Comparison of ENCODE assay signal across 8 cellular contexts in the genomic region with DNA sequence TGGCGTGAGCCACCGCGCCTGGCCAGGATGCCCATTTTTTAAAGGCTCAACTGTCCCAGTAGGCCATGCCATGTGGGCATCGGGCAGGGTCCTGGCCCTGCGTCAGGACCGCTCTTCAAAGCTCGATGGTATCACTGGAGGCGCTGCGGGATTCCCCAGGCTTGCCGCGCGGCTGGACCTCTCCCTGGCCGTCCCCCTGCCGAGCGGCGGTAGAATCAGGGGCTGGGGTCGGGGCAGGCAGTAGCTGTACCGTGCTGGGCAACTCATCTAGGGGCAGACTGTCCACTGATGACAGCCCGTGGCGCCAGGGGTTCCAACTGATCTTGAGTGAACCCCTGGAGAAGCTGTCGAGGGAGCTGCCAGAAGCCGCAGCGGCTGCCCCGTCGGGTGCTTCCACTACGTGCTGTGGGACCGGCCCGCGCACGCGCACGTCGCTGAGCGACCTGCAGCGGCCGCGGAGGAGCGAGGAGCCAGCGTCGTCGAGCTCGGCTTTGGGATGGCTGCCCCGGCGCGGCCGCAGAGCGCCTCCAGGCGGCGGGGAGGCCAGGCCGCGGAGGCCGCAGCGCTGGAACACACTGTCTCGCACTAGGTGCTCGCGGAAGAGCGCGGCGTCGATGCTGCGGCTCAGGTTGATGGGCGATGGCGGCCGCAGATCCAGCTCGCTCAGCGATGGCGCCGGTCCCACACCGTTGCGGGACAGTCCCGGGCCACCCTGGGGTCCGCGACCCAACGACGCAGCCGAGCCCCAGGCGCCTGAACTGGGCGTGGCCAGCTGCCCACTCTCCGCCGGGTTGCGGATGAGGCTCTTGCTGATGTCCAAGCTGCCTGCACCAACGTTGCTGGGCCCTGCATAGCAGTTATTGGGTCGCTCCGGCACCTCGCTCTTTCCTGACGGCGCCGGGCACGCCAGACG. TPM values are rescaled to one million over a fixed set of nuclear protein-coding genes. Genes with fewer than 3 reads are reported as not detected.
DNase-seq lines count a peak whose midpoint lies in the region; ATAC-seq and TF ChIP-seq lines count a peak whose summit lies in the region.

No MANE protein-coding gene starts in this region.

- CTCF ChIA-PET in activated CD8-positive, alpha-beta memory T cell treated with anti-CD3 and anti-CD28 coated beads, Interleukin-2, amount 10 ng/mL, durations not matched to agents 7 days and 5 days (lab: Charles Lee), result interaction anchor here (0.5 to 2.9 kb wide), 16 partner anchors 12 to 374 kb away, joined by 3 to 38 read pairs (median 4); a partner anchor contains a TSS

- H3K9me3 Mint-ChIP-seq in activated CD8-positive, alpha-beta memory T cell treated with anti-CD3 and anti-CD28 coated beads, Interleukin-2, amount 10 ng/mL, durations not matched to agents 7 days and 5 days (ENCODE audit: low read depth), result no peaks in the 10 kb centered on the region

- peak; percentile 86 for DNase-seq in AG10803 (ENCODE audit: low read depth)
- peak; percentile 92 for DNase-seq in HCEC 1CT
- DNase-seq in NCI-H526 (lab: John Stamatoyannopoulos, UW), result peak; percentile 64 to 95
- peak; percentile 82 for DNase-seq in activated CD8-positive, alpha-beta memory T cell treated with anti-CD3 and anti-CD28 coated beads, Interleukin-2, amount 10 ng/mL, durations not matched to agents 7 days and 5 days
- peak; percentile 67 to 77 (median 68) for DNase-seq in effector memory CD4-positive, alpha-beta T cell
- DNase-seq in lung microvascular endothelial cell (ENCODE audit: low read depth in 2 of 2), result peak; percentile 95 to 97
- DNase-seq in stimulated activated CD4-positive, alpha-beta T cell treated with anti-CD3 and anti-CD28 coated beads, Interleukin-4, amount 100 ng/mL, for 48 hours (ENCODE audit: low read depth in 2 of 2), result peak; percentile 62 to 75

- H3K4me3 ChIP-seq in AG10803 (ENCODE audit: low read length), result peak overlapping the region; percentile 71
- H3K4me3 ChIP-seq in effector memory CD4-positive, alpha-beta T cell (ENCODE audit: insufficient read depth, low read depth, low read length, poor library complexity, severe bottlenecking), result peak overlapping the region; percentile 45

- H3K36me3 Mint-ChIP-seq in activated CD8-positive, alpha-beta memory T cell treated with anti-CD3 and anti-CD28 coated beads, Interleukin-2, amount 10 ng/mL, durations not matched to agents 7 days and 5 days, result peaks cover 2% of the 10 kb centered on the region

- H3K36me3 ChIP-seq in effector memory CD4-positive, alpha-beta T cell (ENCODE audit: control insufficient read depth, insufficient read depth, low read length), result no peaks in the 10 kb centered on the region

- peak; percentile 88 for ATAC-seq in activated CD8-positive, alpha-beta memory T cell treated with anti-CD3 and anti-CD28 coated beads, Interleukin-2, amount 10 ng/mL, durations not matched to agents 7 days and 5 days
- ATAC-seq in HG03039 (IDR thresholded peaks at IDR 0.05; ENCODE audit: unreplicated experiment), result no peak

- H3K4me3 Mint-ChIP-seq in activated CD8-positive, alpha-beta memory T cell treated with anti-CD3 and anti-CD28 coated beads, Interleukin-2, amount 10 ng/mL, durations not matched to agents 7 days and 5 days, result peak overlapping the region; percentile 70

- H3K9me3 ChIP-seq in effector memory CD4-positive, alpha-beta T cell (ENCODE audit: control insufficient read depth, low read length), result no peaks in the 10 kb centered on the region

- H3K27ac Mint-ChIP-seq in activated CD8-positive, alpha-beta memory T cell treated with anti-CD3 and anti-CD28 coated beads, Interleukin-2, amount 10 ng/mL, durations not matched to agents 7 days and 5 days, result peak overlapping the region; percentile 56

- no peaks in the 10 kb centered on the region for H3K27me3 Mint-ChIP-seq in activated CD8-positive, alpha-beta memory T cell treated with anti-CD3 and anti-CD28 coated beads, Interleukin-2, amount 10 ng/mL, durations not matched to agents 7 days and 5 days

- TF ChIP-seq CTCF in AG10803 (conservative IDR thresholded peaks at IDR 0.05; ENCODE audit: low read length), result peak; percentile 44

- H3K27ac ChIP-seq in effector memory CD4-positive, alpha-beta T cell (ENCODE audit: insufficient read depth, low read length, poor library complexity, severe bottlenecking), result peak overlapping the region; percentile 58

- no peaks in the 10 kb centered on the region for H3K27me3 ChIP-seq in effector memory CD4-positive, alpha-beta T cell (replicated peaks; ENCODE audit: control insufficient read depth, insufficient read depth, low read length, poor library complexity, severe bottlenecking)

- H3K4me1 Mint-ChIP-seq in activated CD8-positive, alpha-beta memory T cell treated with anti-CD3 and anti-CD28 coated beads, Interleukin-2, amount 10 ng/mL, durations not matched to agents 7 days and 5 days, result peaks cover 9% of the 10 kb centered on the region

- peaks cover 7% of the 10 kb centered on the region for H3K4me1 ChIP-seq in effector memory CD4-positive, alpha-beta T cell (ENCODE audit: control insufficient read depth, insufficient read depth, low read length, poor library complexity, severe bottlenecking)

RNA-seq across cellular contexts. Expression of a gene that starts 5.8 kb away (rescaled TPM):
- total RNA-seq in activated CD8-positive, alpha-beta memory T cell treated with anti-CD3 and anti-CD28 coated beads, Interleukin-2, amount 10 ng/mL, durations not matched to agents 7 days and 5 days, result 1 to 10 TPM; 3.5 to 6.4 TPM
- total RNA-seq in lung microvascular endothelial cell, result 0.44 and 0.60 TPM in 2 replicates

RNA-seq across cellular contexts. Expression of a gene that starts 12.7 kb away (rescaled TPM):
- 10 to 100 TPM; 17.4 to 18.9 TPM for total RNA-seq in activated CD8-positive, alpha-beta memory T cell treated with anti-CD3 and anti-CD28 coated beads, Interleukin-2, amount 10 ng/mL, durations not matched to agents 7 days and 5 days
- 19.8 and 60.9 TPM in 2 replicates for total RNA-seq in lung microvascular endothelial cell

RNA-seq across cellular contexts. Expression of a gene that starts 29.5 kb away (rescaled TPM):
- total RNA-seq in activated CD8-positive, alpha-beta memory T cell treated with anti-CD3 and anti-CD28 coated beads, Interleukin-2, amount 10 ng/mL, durations not matched to agents 7 days and 5 days, result under 1 TPM; 0.30 to 0.41 TPM
- total RNA-seq in lung microvascular endothelial cell, result 11.5 and 17.4 TPM in 2 replicates

RNA-seq across cellular contexts. Expression of a gene that starts 40.3 kb away (rescaled TPM):
- 10 to 100 TPM; 52.5 to 63.8 TPM for total RNA-seq in activated CD8-positive, alpha-beta memory T cell treated with anti-CD3 and anti-CD28 coated beads, Interleukin-2, amount 10 ng/mL, durations not matched to agents 7 days and 5 days
- 35.3 and 59.5 TPM in 2 replicates for total RNA-seq in lung microvascular endothelial cell

RNA-seq across cellular contexts. Expression of a gene that starts 43.7 kb away (rescaled TPM):
- 1 to 10 TPM in 1 of 2 experiments, under 1 TPM in 1; 0.68 to 1.9 TPM for total RNA-seq in activated CD8-positive, alpha-beta memory T cell treated with anti-CD3 and anti-CD28 coated beads, Interleukin-2, amount 10 ng/mL, durations not matched to agents 7 days and 5 days
- under 0.01 TPM in 2 replicates for total RNA-seq in lung microvascular endothelial cell
